10 cellular contexts compared by ENCODE assay signal in the genomic region with DNA sequence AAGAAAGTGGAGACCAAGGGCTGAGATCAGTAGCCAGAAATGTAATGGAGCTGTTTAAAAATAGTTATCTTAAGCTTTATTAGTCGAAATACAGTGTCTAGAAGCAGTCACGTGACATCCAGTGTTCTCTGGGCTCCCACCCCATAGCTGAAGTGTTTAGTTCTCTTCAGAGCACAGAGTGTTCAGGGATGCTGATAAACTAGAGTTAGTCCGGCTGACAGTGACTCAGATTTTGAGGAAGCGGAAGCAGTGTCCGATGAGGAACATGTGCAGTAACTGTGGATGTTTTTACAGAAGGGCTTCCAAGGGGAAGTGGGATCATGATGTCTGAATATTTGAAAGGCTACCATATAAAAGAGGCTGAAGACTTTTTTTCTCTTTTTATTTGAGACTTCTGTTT.
DNase-seq lines count a peak whose midpoint lies in the region; ATAC-seq lines count a peak whose summit lies in the region.
"Had no signal": no experiment of that assay in that cellular context is flagged by ENCODE, and none has a peak within 500 bp of the region (broad histone marks: within the 10 kb centered on the region; RNA-seq: fewer than 3 reads in every experiment).

No MANE protein-coding gene starts in this region.

- H3K9me3 Mint-ChIP-seq in stimulated activated naive B cell treated with anti-CD40 and anti-IgM and Interleukin-4, amounts not matched to agents 10 μg/mL and 1 μg/mL and 100 μg/mL, for 72 hours = no peaks in the 10 kb centered on the region

- no peak overlapping the region for H3K4me3 ChIP-seq in right cardiac atrium (ENCODE audit: low read length)

- H3K27ac Mint-ChIP-seq in stimulated activated naive B cell treated with anti-CD40 and anti-IgM and Interleukin-4, amounts not matched to agents 10 μg/mL and 1 μg/mL and 100 μg/mL, for 72 hours = peak overlapping the region; percentile 82
- H3K27ac Mint-ChIP-seq: activated CD4-positive, alpha-beta T cell treated with anti-CD3 and anti-CD28 coated beads for 36 hours had no signal

- intact Hi-C loops in right cardiac atrium (cut with DNase I) = no loop called here

- peaks cover 15% of the 10 kb centered on the region for H3K4me1 ChIP-seq in right cardiac atrium (ENCODE audit: control insufficient read depth, insufficient read depth, low read length)

- H3K27me3 Mint-ChIP-seq in stimulated activated naive B cell treated with anti-CD40 and anti-IgM and Interleukin-4, amounts not matched to agents 10 μg/mL and 1 μg/mL and 100 μg/mL, for 72 hours = no peaks in the 10 kb centered on the region
- H3K27me3 Mint-ChIP-seq: activated CD4-positive, alpha-beta T cell treated with anti-CD3 and anti-CD28 coated beads for 36 hours had no signal

- H3K9me3 ChIP-seq in right cardiac atrium (ENCODE audit: control insufficient read depth, low read length) = no peaks in the 10 kb centered on the region

- no peaks in the 10 kb centered on the region for H3K27me3 ChIP-seq in right cardiac atrium (ENCODE audit: control insufficient read depth, insufficient read depth)

- H3K36me3 Mint-ChIP-seq in stimulated activated naive B cell treated with anti-CD40 and anti-IgM and Interleukin-4, amounts not matched to agents 10 μg/mL and 1 μg/mL and 100 μg/mL, for 72 hours = peaks cover 17 to 64% of the 10 kb centered on the region in 2 donors

- peak overlapping the region in 1 of 2 donors; percentile 2 for H3K4me3 Mint-ChIP-seq in stimulated activated naive B cell treated with anti-CD40 and anti-IgM and Interleukin-4, amounts not matched to agents 10 μg/mL and 1 μg/mL and 100 μg/mL, for 72 hours
- H3K4me3 Mint-ChIP-seq: activated CD4-positive, alpha-beta T cell treated with anti-CD3 and anti-CD28 coated beads for 36 hours had no signal

- peak; percentile 62 for ATAC-seq in HG03342 (IDR thresholded peaks at IDR 0.05; ENCODE audit: unreplicated experiment)
- ATAC-seq in right cardiac atrium = peak; percentile 96 to 97
- peak; percentile 95 for ATAC-seq in stimulated activated naive B cell treated with anti-CD40 and anti-IgM and Interleukin-4, amounts not matched to agents 10 μg/mL and 1 μg/mL and 100 μg/mL, for 72 hours (replicated peaks)
- no peak for ATAC-seq in HG03280 (IDR thresholded peaks at IDR 0.05; ENCODE audit: unreplicated experiment)
- no peak for ATAC-seq in HG03520 (IDR thresholded peaks at IDR 0.05; ENCODE audit: unreplicated experiment)
- ATAC-seq: activated CD4-positive, alpha-beta T cell treated with anti-CD3 and anti-CD28 coated beads for 36 hours had no signal

- DNase-seq in astrocyte of the hippocampus (ENCODE audit: low read depth, low spot score) (peak; percentile 32), right cardiac atrium (peak in 2 of 3 donors; percentile 69 to 85), NCI-H2227 treated with DMSO at 0.1 percent for 48 hours (lab: John Stamatoyannopoulos, UW) (no peak), NCI-H524 treated with DMSO at 0.1 percent for 48 hours (lab: John Stamatoyannopoulos, UW) (no peak)
- peak; percentile 17 for DNase-seq in stimulated activated naive B cell treated with anti-CD40 and anti-IgM and Interleukin-4, amounts not matched to agents 10 μg/mL and 1 μg/mL and 100 μg/mL, for 72 hours
- DNase-seq: activated CD4-positive, alpha-beta T cell treated with anti-CD3 and anti-CD28 coated beads for 36 hours; small intestine had no signal

- peaks cover 28 to 62% of the 10 kb centered on the region in 2 donors for H3K4me1 Mint-ChIP-seq in stimulated activated naive B cell treated with anti-CD40 and anti-IgM and Interleukin-4, amounts not matched to agents 10 μg/mL and 1 μg/mL and 100 μg/mL, for 72 hours

- WGBS in right cardiac atrium = 14% methylated on average over 5 of the region's 5 CpGs

- peak overlapping the region; percentile 93 for H3K27ac ChIP-seq in right cardiac atrium (ENCODE audit: low read length)

Comparison
In these comparisons a context has a peak if more than half of its experiments do, and no peak if none do; other contexts are left out.
1. ATAC-seq: peak in HG03342 (single experiment), right cardiac atrium (2 of 2) and stimulated activated naive B cell treated with anti-CD40 and anti-IgM and Interleukin-4, amounts not matched to agents 10 μg/mL and 1 μg/mL and 100 μg/mL, for 72 hours (2 of 2); none in HG03280 (single experiment) and HG03520 (single experiment).
2. DNase-seq: peak in astrocyte of the hippocampus (single experiment), right cardiac atrium (2 of 3) and stimulated activated naive B cell treated with anti-CD40 and anti-IgM and Interleukin-4, amounts not matched to agents 10 μg/mL and 1 μg/mL and 100 μg/mL, for 72 hours (single experiment); none in NCI-H2227 treated with DMSO at 0.1 percent for 48 hours (single experiment) and NCI-H524 treated with DMSO at 0.1 percent for 48 hours (single experiment).